Comparison of ENCODE assay signal across 23 cellular contexts in genomic region chr15:80745888-80746287, GRCh38.
"Had no signal": no experiment of that assay in that cellular context is flagged by ENCODE, and none has a peak within 500 bp of the region (broad histone marks: within the 10 kb centered on the region; RNA-seq: fewer than 3 reads in every experiment).

No MANE protein-coding gene starts in this region.

- H3K4me1 ChIP-seq: gastrocnemius medialis had no signal

- H3K36me3 ChIP-seq: gastrocnemius medialis, thoracic aorta, transverse colon had no signal

- H3K27me3 Mint-ChIP-seq: naive B cell had no signal

- H3K27ac ChIP-seq: dorsolateral prefrontal cortex, epithelial cell of prostate, gastrocnemius medialis, left ventricle myocardium inferior, neutrophil, thoracic aorta had no signal

- ATAC-seq: gastrocnemius medialis, left cardiac atrium, right cardiac atrium had no signal

- H3K27ac Mint-ChIP-seq: naive B cell, nephron progenitor cell had no signal

- H3K27me3 ChIP-seq: dorsolateral prefrontal cortex, esophagus muscularis mucosa, gastrocnemius medialis, neutrophil, stomach, transverse colon had no signal

- H3K4me3 ChIP-seq: dorsolateral prefrontal cortex, esophagus muscularis mucosa, gastrocnemius medialis, left ventricle myocardium inferior, lung, stomach, thoracic aorta, transverse colon had no signal

- DNase-seq: cortex of kidney; dorsolateral prefrontal cortex; effector CD8-positive, alpha-beta T cell; gastrocnemius medialis; kidney; left cardiac atrium; left ventricle myocardium inferior; mesendoderm; naive B cell; nephron progenitor cell; posterior cingulate gyrus; right cardiac atrium; small intestine; stimulated activated CD4-positive, alpha-beta T cell treated with anti-CD3 and anti-CD28 coated beads, Interleukin-12 subunit alpha, Interleukin-12 subunit beta, amount 100 ng/mL, for 4 hours; stimulated activated naive CD4-positive, alpha-beta T cell; stomach; substantia nigra; transverse colon had no signal

- H3K4me3 Mint-ChIP-seq: naive B cell, nephron progenitor cell had no signal

- H3K4me1 Mint-ChIP-seq: naive B cell had no signal

- H3K9me3 ChIP-seq: esophagus muscularis mucosa, gastrocnemius medialis, left ventricle myocardium inferior, neutrophil, stomach, thoracic aorta, transverse colon had no signal
